In the genomic region with DNA sequence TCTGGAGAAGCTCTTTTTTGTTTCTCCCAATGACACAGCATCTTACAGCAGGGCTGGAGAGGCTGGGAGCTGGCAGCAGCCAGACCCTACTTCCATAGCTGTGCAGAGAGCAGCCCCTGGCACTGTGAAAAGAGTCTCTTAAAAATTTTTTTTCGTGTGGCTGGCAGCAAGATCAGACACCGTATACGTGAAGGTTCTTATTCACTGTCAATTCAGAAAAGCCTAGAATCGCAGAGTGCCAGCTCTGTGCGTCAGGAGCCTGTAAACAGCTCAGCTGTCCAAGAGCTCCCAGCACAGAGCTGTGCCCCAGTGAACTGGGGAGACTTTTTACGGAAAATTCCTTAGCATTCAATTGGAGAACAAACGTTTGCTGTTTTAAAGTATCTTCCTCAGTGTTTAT, we compare ENCODE assay signal across 1 cellular context.
TF ChIP-seq lines count a peak whose summit lies in the region.

No MANE protein-coding gene starts in this region.

TF ChIP-seq in WTC11, 78 proteins besides CTCF, POLR2A, EP300 and RAD21 (continued from another document):
- TF ChIP-seq, protein P1, sequence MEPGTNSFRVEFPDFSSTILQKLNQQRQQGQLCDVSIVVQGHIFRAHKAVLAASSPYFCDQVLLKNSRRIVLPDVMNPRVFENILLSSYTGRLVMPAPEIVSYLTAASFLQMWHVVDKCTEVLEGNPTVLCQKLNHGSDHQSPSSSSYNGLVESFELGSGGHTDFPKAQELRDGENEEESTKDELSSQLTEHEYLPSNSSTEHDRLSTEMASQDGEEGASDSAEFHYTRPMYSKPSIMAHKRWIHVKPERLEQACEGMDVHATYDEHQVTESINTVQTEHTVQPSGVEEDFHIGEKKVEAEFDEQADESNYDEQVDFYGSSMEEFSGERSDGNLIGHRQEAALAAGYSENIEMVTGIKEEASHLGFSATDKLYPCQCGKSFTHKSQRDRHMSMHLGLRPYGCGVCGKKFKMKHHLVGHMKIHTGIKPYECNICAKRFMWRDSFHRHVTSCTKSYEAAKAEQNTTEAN (CRISPR knock-in tag; IDR thresholded peaks at IDR 0.05) = no peak
- TF ChIP-seq, protein P2, sequence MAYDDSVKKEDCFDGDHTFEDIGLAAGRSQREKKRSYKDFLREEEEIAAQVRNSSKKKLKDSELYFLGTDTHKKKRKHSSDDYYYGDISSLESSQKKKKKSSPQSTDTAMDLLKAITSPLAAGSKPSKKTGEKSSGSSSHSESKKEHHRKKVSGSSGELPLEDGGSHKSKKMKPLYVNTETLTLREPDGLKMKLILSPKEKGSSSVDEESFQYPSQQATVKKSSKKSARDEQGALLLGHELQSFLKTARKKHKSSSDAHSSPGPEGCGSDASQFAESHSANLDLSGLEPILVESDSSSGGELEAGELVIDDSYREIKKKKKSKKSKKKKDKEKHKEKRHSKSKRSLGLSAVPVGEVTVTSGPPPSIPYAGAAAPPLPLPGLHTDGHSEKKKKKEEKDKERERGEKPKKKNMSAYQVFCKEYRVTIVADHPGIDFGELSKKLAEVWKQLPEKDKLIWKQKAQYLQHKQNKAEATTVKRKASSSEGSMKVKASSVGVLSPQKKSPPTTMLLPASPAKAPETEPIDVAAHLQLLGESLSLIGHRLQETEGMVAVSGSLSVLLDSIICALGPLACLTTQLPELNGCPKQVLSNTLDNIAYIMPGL (CRISPR knock-in tag; IDR thresholded peaks at IDR 0.05) = no peak
- TF ChIP-seq FOXK1 (CRISPR knock-in tag; IDR thresholded peaks at IDR 0.05) = no peak
- TF ChIP-seq, protein P3, sequence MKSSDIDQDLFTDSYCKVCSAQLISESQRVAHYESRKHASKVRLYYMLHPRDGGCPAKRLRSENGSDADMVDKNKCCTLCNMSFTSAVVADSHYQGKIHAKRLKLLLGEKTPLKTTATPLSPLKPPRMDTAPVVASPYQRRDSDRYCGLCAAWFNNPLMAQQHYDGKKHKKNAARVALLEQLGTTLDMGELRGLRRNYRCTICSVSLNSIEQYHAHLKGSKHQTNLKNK (CRISPR knock-in tag; IDR thresholded peaks at IDR 0.05) = no peak
- TF ChIP-seq, protein P4, sequence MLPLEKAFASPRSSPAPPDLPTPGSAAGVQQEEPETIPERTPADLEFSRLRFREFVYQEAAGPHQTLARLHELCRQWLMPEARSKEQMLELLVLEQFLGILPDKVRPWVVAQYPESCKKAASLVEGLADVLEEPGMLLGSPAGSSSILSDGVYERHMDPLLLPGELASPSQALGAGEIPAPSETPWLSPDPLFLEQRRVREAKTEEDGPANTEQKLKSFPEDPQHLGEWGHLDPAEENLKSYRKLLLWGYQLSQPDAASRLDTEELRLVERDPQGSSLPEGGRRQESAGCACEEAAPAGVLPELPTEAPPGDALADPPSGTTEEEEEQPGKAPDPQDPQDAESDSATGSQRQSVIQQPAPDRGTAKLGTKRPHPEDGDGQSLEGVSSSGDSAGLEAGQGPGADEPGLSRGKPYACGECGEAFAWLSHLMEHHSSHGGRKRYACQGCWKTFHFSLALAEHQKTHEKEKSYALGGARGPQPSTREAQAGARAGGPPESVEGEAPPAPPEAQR (CRISPR knock-in tag; IDR thresholded peaks at IDR 0.05) = no peak
- no peak for TF ChIP-seq ZNF671 (CRISPR knock-in tag; IDR thresholded peaks at IDR 0.05)
- TF ChIP-seq MXD4 (CRISPR knock-in tag; IDR thresholded peaks at IDR 0.05; ENCODE audit: borderline replicate concordance) = no peak
